ENCODE assay signal across 19 cellular contexts in the genomic region with DNA sequence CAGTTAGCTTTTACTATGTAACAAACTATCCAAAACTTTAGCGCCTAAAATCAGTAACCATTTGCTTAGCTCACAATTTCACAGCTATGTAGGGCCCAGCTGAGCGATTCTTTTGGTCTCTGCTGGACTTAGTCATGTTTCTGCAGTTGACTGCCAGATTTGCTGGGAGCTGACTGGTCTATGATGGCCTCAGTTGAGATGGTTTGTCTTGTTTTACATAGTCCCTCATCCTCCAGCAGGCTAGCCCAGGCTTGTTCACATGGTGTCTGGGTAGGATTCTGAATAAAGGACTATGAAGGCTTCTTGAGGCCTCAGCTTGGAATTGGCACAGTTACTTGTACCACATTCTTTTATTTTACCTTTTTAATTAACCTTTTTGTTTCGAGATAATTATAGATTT.
"Had no signal": no experiment of that assay in that cellular context is flagged by ENCODE, and none has a peak within 500 bp of the region (broad histone marks: within the 10 kb centered on the region; RNA-seq: fewer than 3 reads in every experiment).

No MANE protein-coding gene starts in this region.

- FAIRE-seq: urothelium cell line had no signal

- H2AFZ ChIP-seq: hepatocyte had no signal

- H3K79me2 ChIP-seq: hepatocyte had no signal

- H3K36me3 Mint-ChIP-seq: naive thymus-derived CD8-positive, alpha-beta T cell; type B pancreatic cell had no signal

- H3K4me2 ChIP-seq: hepatocyte had no signal

- H3K4me3 Mint-ChIP-seq: naive thymus-derived CD8-positive, alpha-beta T cell; type B pancreatic cell had no signal

- H3K4me1 ChIP-seq: esophagus squamous epithelium, psoas muscle, sigmoid colon had no signal

- H3K27ac Mint-ChIP-seq: naive thymus-derived CD8-positive, alpha-beta T cell; type B pancreatic cell had no signal

- H3K9me3 ChIP-seq: neutrophil, sigmoid colon had no signal

- H3K36me3 ChIP-seq: esophagus squamous epithelium, neutrophil, sigmoid colon had no signal

- H3K9me3 Mint-ChIP-seq: type B pancreatic cell had no signal

- H3K27me3 ChIP-seq: hepatocyte, neutrophil, sigmoid colon had no signal

- H3K4me1 Mint-ChIP-seq: naive thymus-derived CD8-positive, alpha-beta T cell had no signal

- H3K4me3 ChIP-seq: dorsolateral prefrontal cortex, esophagus squamous epithelium, hepatocyte, mucosa of descending colon, psoas muscle, sigmoid colon, skin epidermis had no signal

- DNase-seq: cortex of kidney; dorsolateral prefrontal cortex; effector CD8-positive, alpha-beta T cell; esophagus squamous epithelium; foreskin melanocyte; head of caudate nucleus; kidney glomerular epithelial cell; mucosa of descending colon; naive thymus-derived CD8-positive, alpha-beta T cell; psoas muscle; sigmoid colon; stimulated activated CD4-positive, alpha-beta T cell treated with anti-CD3 and anti-CD28 coated beads, Interleukin-2, amount 100 ng/mL, for 24 hours; stimulated activated CD4-positive, alpha-beta T cell treated with anti-CD3 and anti-CD28 coated beads, Interleukin-4, amount 100 ng/mL, for 4 hours; stimulated activated naive CD4-positive, alpha-beta T cell treated with Interleukin-2 at 50 U/mL for 16 hours had no signal

- H3K27ac ChIP-seq: dorsolateral prefrontal cortex, esophagus squamous epithelium, hepatocyte, neutrophil, psoas muscle, sigmoid colon, skin epidermis had no signal
